8 cellular contexts compared by ENCODE assay signal in genomic region chr4:10114607-10115006, GRCh38. TPM values are rescaled to one million over a fixed set of nuclear protein-coding genes. Genes with fewer than 3 reads are reported as not detected.
DNase-seq lines count a peak whose midpoint lies in the region; ATAC-seq and TF ChIP-seq lines count a peak whose summit lies in the region.

No MANE protein-coding gene starts in this region.

- H3K27me3 Mint-ChIP-seq in nephron progenitor cell (ENCODE audit: low read depth, poor library complexity): no peaks in the 10 kb centered on the region

- TF ChIP-seq POLR2A in NB4 (IDR thresholded peaks at IDR 0.05; ENCODE audit: extremely low read depth, insufficient read length): no peak

- TF ChIP-seq CTCF in AG10803 (conservative IDR thresholded peaks at IDR 0.05; ENCODE audit: low read length) (no peak), NB4 (IDR thresholded peaks at IDR 0.05; ENCODE audit: low read depth, low read length) (no peak), dorsolateral prefrontal cortex (IDR thresholded peaks at IDR 0.05 in 54 of 56, conservative IDR thresholded peaks at IDR 0.05 in 2 of 56; ENCODE audit: low read depth in 1 of 56, partially characterized antibody in 56 of 56) (no peak), nephron progenitor cell (IDR thresholded peaks at IDR 0.05) (no peak)

- no peaks in the 10 kb centered on the region for H3K27me3 ChIP-seq in dorsolateral prefrontal cortex

- ATAC-seq in GM21576 (IDR thresholded peaks at IDR 0.05; ENCODE audit: unreplicated experiment) (no peak), GM19395 (IDR thresholded peaks at IDR 0.05; ENCODE audit: unreplicated experiment) (no peak), GM18502 (IDR thresholded peaks at IDR 0.05; ENCODE audit: poor library complexity, unreplicated experiment) (no peak)

- H3K4me3 Mint-ChIP-seq in nephron progenitor cell: peak overlapping the region; percentile 91

- H3K4me1 Mint-ChIP-seq in nephron progenitor cell: peaks cover 73% of the 10 kb centered on the region

- H3K27ac ChIP-seq in dorsolateral prefrontal cortex: peak overlapping the region in 25 of 59 donors; percentile 30 to 96 (median 90)

- DNase-seq in AG10803 (ENCODE audit: low read depth) (no peak), NB4 (ENCODE audit: low read depth) (no peak), dorsolateral prefrontal cortex (no peak), nephron progenitor cell (no peak), NCI-H1436 (lab: John Stamatoyannopoulos, UW) (no peak)

- H3K9me3 Mint-ChIP-seq in nephron progenitor cell: no peaks in the 10 kb centered on the region

- H3K36me3 Mint-ChIP-seq in nephron progenitor cell (ENCODE audit: low read depth): peaks cover 53% of the 10 kb centered on the region

- intact Hi-C loops in dorsolateral prefrontal cortex (cut with DNase I): loop anchor here (5.0 kb wide), 4 partner anchors 43 to 183 kb away; partner anchors contain the start of gene SLC2A9 (in 1 of the 2)

- peak overlapping the region; percentile 64 for H3K27ac Mint-ChIP-seq in nephron progenitor cell

- H3K4me3 ChIP-seq in AG10803 (ENCODE audit: low read length) (peak overlapping the region; percentile 82), NB4 (ENCODE audit: low read depth, low read length) (peak overlapping the region; percentile 83), dorsolateral prefrontal cortex (peak overlapping the region in 49 of 59 donors; percentile 64 to 89 (median 78))

RNA-seq across cellular contexts. Expression of gene WDR1, which starts 2.0 kb away (rescaled TPM):
- total RNA-seq in dorsolateral prefrontal cortex: 100 to 1,000 TPM in 77 of 120 experiments, 10 to 100 TPM in 43; 67.7 to 164 (median 107) TPM
